ENCODE assay signal across 8 cellular contexts in the genomic region with DNA sequence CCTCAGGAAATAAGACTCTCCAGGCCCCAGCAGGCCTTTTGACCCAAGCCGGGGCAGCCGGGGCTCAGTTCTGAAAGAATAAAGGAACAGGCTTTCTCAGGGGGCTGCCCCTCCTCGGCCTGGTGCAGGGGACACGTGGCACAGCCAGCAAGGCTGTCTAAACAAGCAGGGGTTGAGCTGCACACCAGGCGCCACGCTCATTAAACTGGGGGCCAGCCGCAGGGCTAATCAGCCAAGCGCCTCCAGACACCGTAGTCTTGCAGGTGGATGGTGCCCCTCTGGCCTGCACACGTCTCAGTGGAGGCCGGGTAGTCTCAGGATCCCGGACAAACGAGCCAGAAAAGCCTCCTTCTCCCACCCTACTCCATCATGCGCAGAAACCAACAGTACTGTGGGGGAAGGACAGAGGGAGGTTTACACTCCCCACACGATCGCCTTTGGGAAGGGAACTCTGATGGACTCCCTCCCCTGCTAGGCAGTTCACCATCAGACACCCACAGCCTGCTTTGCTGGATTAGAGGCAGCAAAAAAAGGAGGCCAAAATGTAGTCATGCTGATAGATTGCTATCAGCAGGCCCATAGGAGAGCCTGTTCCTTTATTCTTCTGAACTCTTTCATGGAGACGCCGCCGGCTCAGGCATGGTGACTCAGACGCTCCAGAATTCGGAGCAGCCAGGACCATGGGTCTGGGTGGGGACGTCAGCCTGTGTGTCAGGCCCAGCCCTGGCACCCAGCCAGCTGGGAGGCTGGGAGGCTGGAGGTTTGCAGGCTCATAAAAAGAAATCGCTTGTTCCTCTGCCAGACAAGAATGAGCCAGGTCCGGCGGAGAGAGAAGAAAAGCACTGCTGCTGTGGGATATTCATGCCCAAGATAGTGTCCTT.
DNase-seq lines count a peak whose midpoint lies in the region; ATAC-seq and TF ChIP-seq lines count a peak whose summit lies in the region.

No MANE protein-coding gene starts in this region.

- TF ChIP-seq CTCF in HFF-Myc (IDR thresholded peaks at IDR 0.05; ENCODE audit: low read depth, low read length, missing control alignments) (no peak), fibroblast of villous mesenchyme (IDR thresholded peaks at IDR 0.05; ENCODE audit: insufficient read depth, low read depth, low read length) (no peak), glutamatergic neuron (IDR thresholded peaks at IDR 0.05; ENCODE audit: partially characterized antibody, unreplicated experiment) (no peak)

- no peaks in the 10 kb centered on the region for H3K27me3 Mint-ChIP-seq in glutamatergic neuron (ENCODE audit: unreplicated experiment)

- H3K9me3 Mint-ChIP-seq in glutamatergic neuron (ENCODE audit: unreplicated experiment): no peaks in the 10 kb centered on the region

- peaks cover 1% of the 10 kb centered on the region for H3K4me1 Mint-ChIP-seq in glutamatergic neuron (ENCODE audit: low read depth, unreplicated experiment)

- H3K4me3 ChIP-seq in HFF-Myc (replicated peaks; ENCODE audit: low read depth, low read length) (no peak overlapping the region), fibroblast of villous mesenchyme (ENCODE audit: low read depth, low read length) (no peak overlapping the region)

- H3K27ac Mint-ChIP-seq in glutamatergic neuron (ENCODE audit: unreplicated experiment): no peak overlapping the region

- no peaks in the 10 kb centered on the region for H3K36me3 Mint-ChIP-seq in glutamatergic neuron (ENCODE audit: unreplicated experiment)

- DNase-seq in HFF-Myc (ENCODE audit: extremely low read depth, low read depth) (peak; percentile 69), SHP77 treated with DMSO at 0.1 percent for 48 hours (lab: John Stamatoyannopoulos, UW) (peak; percentile 42), fibroblast of villous mesenchyme (ENCODE audit: low read depth) (peak; percentile 95), posterior cingulate gyrus (peak in 8 of 10 donors; percentile 13 to 92 (median 46)), RPMI8226 (no peak), glutamatergic neuron (no peak)
- DNase-seq in stimulated activated naive CD4-positive, alpha-beta T cell (lab: John Stamatoyannopoulos, UW): no peak

- no peak overlapping the region for H3K4me3 Mint-ChIP-seq in glutamatergic neuron (ENCODE audit: unreplicated experiment)

- no peak for ATAC-seq in HG03097 (IDR thresholded peaks at IDR 0.05; ENCODE audit: low FRiP score, unreplicated experiment)

- intact Hi-C loops in posterior cingulate gyrus (cut with DNase I): loop anchor here (10.0 kb wide), 1 partner anchor 509 kb away; no protein-coding TSS in a partner anchor

Comparison
In these comparisons a context has a peak if more than half of its experiments do, and no peak if none do; other contexts are left out.
1. DNase-seq: peak in HFF-Myc (single experiment), SHP77 treated with DMSO at 0.1 percent for 48 hours (single experiment), fibroblast of villous mesenchyme (single experiment) and posterior cingulate gyrus (8 of 10); none in RPMI8226 (single experiment), glutamatergic neuron (single experiment) and stimulated activated naive CD4-positive, alpha-beta T cell (0 of 6).